ENCODE assay signal across 26 cellular contexts in genomic region chr15:50077655-50078054, GRCh38. TPM values are rescaled to one million over a fixed set of nuclear protein-coding genes. Genes with fewer than 3 reads are reported as not detected.
A peak's percentile ranks its signal among the peaks of the same experiment; 100 is the strongest.
DNase-seq lines count a peak whose midpoint lies in the region; ATAC-seq and TF ChIP-seq lines count a peak whose summit lies in the region.
"Had no signal": no experiment of that assay in that cellular context is flagged by ENCODE, and none has a peak within 500 bp of the region (broad histone marks: within the 10 kb centered on the region; RNA-seq: fewer than 3 reads in every experiment).

No MANE protein-coding gene starts in this region.

- H3K79me2 ChIP-seq in GM23338 (replicated peaks; ENCODE audit: insufficient read depth): no peaks in the 10 kb centered on the region

- BruUV-seq in MCF 10A (replicated peaks; lab: Mats Ljungman, UMichigan): no TSS peak

- no peaks in the 10 kb centered on the region for H3K4me1 Mint-ChIP-seq in MCF 10A (ENCODE audit: insufficient read depth, unreplicated experiment)
- no peaks in the 10 kb centered on the region for H3K4me1 Mint-ChIP-seq in GM23338
- H3K4me1 Mint-ChIP-seq in T-helper 17 cell: no peaks in the 10 kb centered on the region
- H3K4me1 Mint-ChIP-seq: activated T-helper 17 cell treated with anti-CD3 and anti-CD28 coated beads, Interleukin-2, amount 50 U/mL, for 72 hours; CD8-positive, alpha-beta memory T cell; nephron progenitor cell had no signal

- no peak for TF ChIP-seq POLR2A in breast epithelium (IDR thresholded peaks at IDR 0.05)
- no peak for TF ChIP-seq POLR2A in GM18505 (IDR thresholded peaks at IDR 0.05; ENCODE audit: borderline replicate concordance, extremely low read depth, insufficient read depth, insufficient read length)

- H3K27me3 Mint-ChIP-seq in MCF 10A (ENCODE audit: insufficient read depth, unreplicated experiment) (no peaks in the 10 kb centered on the region), GM23338 (ENCODE audit: insufficient read depth, low read depth, poor library complexity) (peaks cover 2% of the 10 kb centered on the region), T-helper 17 cell (peaks cover 18% of the 10 kb centered on the region)
- H3K27me3 Mint-ChIP-seq: CD8-positive, alpha-beta memory T cell had no signal

- H3K27ac ChIP-seq in breast epithelium (peak overlapping the region; percentile 36 to 59), GM23338 (ENCODE audit: low read depth) (no peak overlapping the region)
- H3K27ac ChIP-seq: cardiac muscle cell, esophagus muscularis mucosa, left ventricle myocardium inferior, thoracic aorta had no signal

- H3K27ac Mint-ChIP-seq in MCF 10A (ENCODE audit: low read depth, unreplicated experiment) (no peak overlapping the region), GM23338 (no peak overlapping the region), T-helper 17 cell (no peak overlapping the region)
- H3K27ac Mint-ChIP-seq: activated CD4-positive, alpha-beta memory T cell treated with anti-CD3 and anti-CD28 coated beads for 36 hours; activated T-helper 17 cell treated with anti-CD3 and anti-CD28 coated beads, Interleukin-2, amount 50 U/mL, for 72 hours; CD8-positive, alpha-beta memory T cell; nephron progenitor cell had no signal

- no peak for TF ChIP-seq CTCF in breast epithelium (IDR thresholded peaks at IDR 0.05)
- no peak for TF ChIP-seq CTCF in MCF 10A (IDR thresholded peaks at IDR 0.05; ENCODE audit: unreplicated experiment)
- TF ChIP-seq CTCF in GM23338 (conservative IDR thresholded peaks at IDR 0.05; ENCODE audit: low read depth in 2 of 2): no peak

- H3K4me3 Mint-ChIP-seq in MCF 10A (ENCODE audit: unreplicated experiment) (no peak overlapping the region), GM23338 (no peak overlapping the region), T-helper 17 cell (no peak overlapping the region)
- H3K4me3 Mint-ChIP-seq: activated CD4-positive, alpha-beta memory T cell treated with anti-CD3 and anti-CD28 coated beads for 36 hours; activated T-helper 17 cell treated with anti-CD3 and anti-CD28 coated beads, Interleukin-2, amount 50 U/mL, for 72 hours; CD8-positive, alpha-beta memory T cell; nephron progenitor cell had no signal

- ATAC-seq in GM23338 (no peak), T-helper 17 cell (no peak), GM18505 (IDR thresholded peaks at IDR 0.05; ENCODE audit: unreplicated experiment) (no peak)
- ATAC-seq: activated T-helper 17 cell treated with anti-CD3 and anti-CD28 coated beads, Interleukin-2, amount 50 U/mL, for 72 hours; GM12878 had no signal

- H3K9me2 ChIP-seq in GM23338 (ENCODE audit: insufficient read depth): peaks cover 3% of the 10 kb centered on the region; the same call in 1 of the 2 replicates

- CTCF ChIA-PET in MCF 10A (lab: Yijun Ruan, JAX): interaction anchor here (0.7 kb wide), 1 partner anchor 22 kb away, joined by 5 read pairs; no protein-coding TSS in a partner anchor

- no peak overlapping the region for H3K4me2 ChIP-seq in GM23338

- H3F3A ChIP-seq in GM23338 (replicated peaks; ENCODE audit: low read depth): no peaks in the 10 kb centered on the region

- POLR2A ChIA-PET in MCF 10A (lab: Yijun Ruan, JAX): no interaction called here

- no peak for DNase-seq in breast epithelium (ENCODE audit: low spot score in 2 of 2)
- no peak for DNase-seq in MCF 10A (ENCODE audit: unreplicated experiment)
- peak; percentile 59 for DNase-seq in islet precursor cell
- DNase-seq in pons (ENCODE audit: low spot score): peak; percentile 88
- no peak for DNase-seq in GM23338 (ENCODE audit: low spot score)
- no peak for DNase-seq in posterior vena cava (ENCODE audit: low spot score)
- DNase-seq in T-helper 17 cell: no peak
- DNase-seq: activated CD4-positive, alpha-beta memory T cell treated with anti-CD3 and anti-CD28 coated beads for 36 hours; activated naive CD4-positive, alpha-beta T cell treated with anti-CD3 and anti-CD28 coated beads, Interleukin-2, amount 50 U/mL, for 16 hours; CD8-positive, alpha-beta memory T cell; DMS 273 treated with DMSO at 0.1 percent for 48 hours; EL; foreskin melanocyte; KG1; left ventricle myocardium inferior; MM.1S; NCI-H2029 treated with DMSO at 0.1 percent for 48 hours; NCI-H226; nephron progenitor cell; stimulated activated naive CD4-positive, alpha-beta T cell had no signal

- H3K27me3 ChIP-seq in breast epithelium (no peaks in the 10 kb centered on the region), GM23338 (ENCODE audit: insufficient read depth) (no peaks in the 10 kb centered on the region)
- H3K27me3 ChIP-seq: esophagus muscularis mucosa had no signal

- H3K9me3 Mint-ChIP-seq in MCF 10A (ENCODE audit: unreplicated experiment) (no peaks in the 10 kb centered on the region), GM23338 (no peaks in the 10 kb centered on the region)
- H3K9me3 Mint-ChIP-seq: activated CD4-positive, alpha-beta memory T cell treated with anti-CD3 and anti-CD28 coated beads for 36 hours; activated T-helper 17 cell treated with anti-CD3 and anti-CD28 coated beads, Interleukin-2, amount 50 U/mL, for 72 hours; CD8-positive, alpha-beta memory T cell; nephron progenitor cell had no signal

- no peaks in the 10 kb centered on the region for H3K9me3 ChIP-seq in breast epithelium
- no peaks in the 10 kb centered on the region for H3K9me3 ChIP-seq in T-helper 17 cell (ENCODE audit: control insufficient read depth, low read length, poor library complexity, severe bottlenecking)
- H3K9me3 ChIP-seq: esophagus muscularis mucosa, left ventricle myocardium inferior, thoracic aorta had no signal

- no peaks in the 10 kb centered on the region for H3K4me1 ChIP-seq in breast epithelium
- no peaks in the 10 kb centered on the region for H3K4me1 ChIP-seq in GM23338 (ENCODE audit: insufficient read depth)
- H3K4me1 ChIP-seq: left ventricle myocardium inferior had no signal

- H2AFZ ChIP-seq in GM23338: no peak overlapping the region

- no peaks in the 10 kb centered on the region for H3K36me3 ChIP-seq in breast epithelium
- no peaks in the 10 kb centered on the region for H3K36me3 ChIP-seq in GM23338 (ENCODE audit: insufficient read depth)
- H3K36me3 ChIP-seq: cardiac muscle cell, esophagus muscularis mucosa, left ventricle myocardium inferior, thoracic aorta had no signal

- no peaks in the 10 kb centered on the region for H4K20me1 ChIP-seq in GM23338 (replicated peaks; ENCODE audit: insufficient read depth)

- no peaks in the 10 kb centered on the region for H3K36me3 Mint-ChIP-seq in MCF 10A (ENCODE audit: insufficient read depth, unreplicated experiment)
- no peaks in the 10 kb centered on the region for H3K36me3 Mint-ChIP-seq in GM23338 (ENCODE audit: low read depth)
- H3K36me3 Mint-ChIP-seq in T-helper 17 cell (ENCODE audit: low read depth): no peaks in the 10 kb centered on the region
- H3K36me3 Mint-ChIP-seq: activated CD4-positive, alpha-beta memory T cell treated with anti-CD3 and anti-CD28 coated beads for 36 hours; CD8-positive, alpha-beta memory T cell had no signal

- intact Hi-C loops in breast epithelium (cut with DNase I; ENCODE audit: low total_unique reads) (no loop called here), MCF 10A (cut with micrococcal nuclease) (no loop called here), posterior vena cava (cut with DNase I) (no loop called here)

- no peak overlapping the region for H3K4me3 ChIP-seq in breast epithelium
- H3K4me3 ChIP-seq in GM23338: no peak overlapping the region
- H3K4me3 ChIP-seq: cardiac muscle cell, esophagus muscularis mucosa, GM12878, left ventricle myocardium inferior, thoracic aorta had no signal

TF ChIP-seq in GM23338, 12 proteins besides CTCF, POLR2A, EP300 and RAD21:
- TF ChIP-seq EZH2phosphoT487 (IDR thresholded peaks at IDR 0.05; ENCODE audit: unreplicated experiment) (no peak), CREB1 (CRISPR knock-in tag; IDR thresholded peaks at IDR 0.05; ENCODE audit: low read depth) (no peak), NANOG (IDR thresholded peaks at IDR 0.05; ENCODE audit: borderline replicate concordance) (no peak), STAT1 (IDR thresholded peaks at IDR 0.05; ENCODE audit: unreplicated experiment) (no peak)

RNA-seq across cellular contexts. Expression of gene ATP8B4, which starts 41.4 kb away (rescaled TPM):
- total RNA-seq in breast epithelium: 10 to 100 TPM in 1 of 3 donors, 1 to 10 TPM in 2; 7.9 to 28.3 (median 9.5) TPM
- total RNA-seq in MCF 10A (2022): not detected in 2 replicates
- 0.24 and 4.5 TPM in 2 replicates for total RNA-seq in GM23338 (2014; rRNA removed; shearing (Covaris generic))
- 0.07 TPM in 1 of 2 replicates, not detected in the other for polyA plus RNA-seq in GM23338 (2016; fragmentation: Nextera tagmentation; extraction: Ambion mirVana)
- total RNA-seq in posterior vena cava: 10 to 100 TPM; 13.8 to 21.1 TPM
- 1 to 10 TPM in 1 of 2 donors, under 1 TPM in 1; 0.86 to 1.1 TPM for total RNA-seq in T-helper 17 cell

Comparison
In these comparisons a context has a peak if more than half of its experiments do, and no peak if none do; other contexts are left out.
1. DNase-seq: peak in islet precursor cell (single experiment) and pons (single experiment); none in breast epithelium (0 of 2), MCF 10A (single experiment), GM23338 (single experiment), posterior vena cava (single experiment) and T-helper 17 cell (0 of 3).